ENCODE assay signal across 9 cellular contexts in the genomic region with DNA sequence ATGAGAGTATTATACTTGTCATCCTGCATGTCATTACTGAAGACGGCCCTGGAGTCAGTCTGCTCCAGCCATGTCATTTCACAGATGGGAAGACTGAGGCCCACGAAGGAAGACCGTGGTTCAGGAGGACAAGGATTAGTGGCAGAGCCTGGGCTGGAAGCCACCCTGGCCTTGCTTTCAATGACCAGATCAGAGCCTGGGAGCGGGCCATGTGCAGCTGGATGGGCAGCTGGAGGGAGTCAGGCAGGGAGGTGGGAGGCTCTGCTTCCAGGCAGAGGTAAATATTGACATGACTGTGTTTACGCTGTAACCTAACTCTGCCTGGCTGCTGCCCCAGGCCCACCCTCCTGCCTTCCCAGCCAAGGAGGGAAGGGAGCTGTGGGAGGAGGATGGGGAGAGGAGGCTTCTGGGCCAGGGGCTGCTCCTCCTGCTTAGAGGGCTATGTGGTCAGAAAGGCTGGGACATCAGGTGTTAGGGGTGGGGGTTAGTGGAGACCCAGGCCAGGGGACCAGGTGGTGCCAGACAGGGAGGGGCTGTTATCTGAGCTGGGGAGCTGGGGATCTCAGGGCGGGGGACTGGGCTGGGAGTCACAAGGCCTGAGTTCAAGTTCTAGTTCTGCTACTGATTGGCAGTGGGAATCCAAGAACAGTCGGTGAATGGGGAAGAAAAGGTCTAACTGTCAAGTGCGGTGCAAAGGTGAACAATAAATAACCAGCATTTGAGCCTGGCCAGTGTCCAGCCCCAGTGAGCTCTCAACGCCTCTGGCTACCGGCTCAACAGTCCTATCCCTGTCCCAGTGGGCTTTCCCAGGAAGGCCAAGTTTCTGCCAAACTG. TPM values are rescaled to one million over a fixed set of nuclear protein-coding genes. Genes with fewer than 3 reads are reported as not detected.
DNase-seq lines count a peak whose midpoint lies in the region; ATAC-seq and TF ChIP-seq lines count a peak whose summit lies in the region.
"Had no signal": no experiment of that assay in that cellular context is flagged by ENCODE, and none has a peak within 500 bp of the region (broad histone marks: within the 10 kb centered on the region; RNA-seq: fewer than 3 reads in every experiment).

No MANE protein-coding gene starts in this region.

- H3K4me2 ChIP-seq in hepatocyte: peak overlapping the region; percentile 56
- H3K4me2 ChIP-seq: KMS-11 had no signal

- H3K36me3 Mint-ChIP-seq in activated CD4-positive, alpha-beta T cell treated with anti-CD3 and anti-CD28 coated beads, Interleukin-2, amount 10 ng/mL, durations not matched to agents 24 days and 14 days (ENCODE audit: low read depth): peaks cover 30% of the 10 kb centered on the region

- ATAC-seq in thoracic aorta (ENCODE audit: insufficient number of reproducible peaks, low FRiP score, low read depth): no peak
- ATAC-seq in HG03139 (IDR thresholded peaks at IDR 0.05; ENCODE audit: unreplicated experiment): no peak

- no peak for TF ChIP-seq CTCF in hepatocyte (IDR thresholded peaks at IDR 0.05; ENCODE audit: poor library complexity)
- TF ChIP-seq CTCF in thoracic aorta (IDR thresholded peaks at IDR 0.05): no peak

- H3K9me3 ChIP-seq in SK-N-MC (ENCODE audit: low read depth, low read length) (no peaks in the 10 kb centered on the region), hepatocyte (ENCODE audit: low read depth) (no peaks in the 10 kb centered on the region), thoracic aorta (no peaks in the 10 kb centered on the region)

- no peak overlapping the region for H2AFZ ChIP-seq in hepatocyte

- H3K4me3 ChIP-seq in SK-N-MC (no peak overlapping the region), hepatocyte (no peak overlapping the region), thoracic aorta (no peak overlapping the region)

- H3K27me3 ChIP-seq in hepatocyte: no peaks in the 10 kb centered on the region
- no peaks in the 10 kb centered on the region for H3K27me3 ChIP-seq in thoracic aorta (replicated peaks; ENCODE audit: insufficient read depth)

- no peak overlapping the region for H3K9ac ChIP-seq in SK-N-MC (ENCODE audit: insufficient read length)
- H3K9ac ChIP-seq: KMS-11 had no signal

- H3K27me3 Mint-ChIP-seq in activated CD4-positive, alpha-beta T cell treated with anti-CD3 and anti-CD28 coated beads, Interleukin-2, amount 10 ng/mL, durations not matched to agents 24 days and 14 days: no peaks in the 10 kb centered on the region

- H3K36me3 ChIP-seq in SK-N-MC (ENCODE audit: insufficient read depth, low read length): no peaks in the 10 kb centered on the region
- H3K36me3 ChIP-seq in hepatocyte (replicated peaks; ENCODE audit: insufficient read depth, low read depth): no peaks in the 10 kb centered on the region
- no peaks in the 10 kb centered on the region for H3K36me3 ChIP-seq in thoracic aorta

- intact Hi-C loops in activated CD4-positive, alpha-beta T cell treated with anti-CD3 and anti-CD28 coated beads, Interleukin-2, amount 10 ng/mL, durations not matched to agents 24 days and 14 days (cut with micrococcal nuclease): no loop called here

- no peaks in the 10 kb centered on the region for H3K9me2 ChIP-seq in hepatocyte (replicated peaks; ENCODE audit: insufficient read depth)

- H3K9me3 Mint-ChIP-seq in activated CD4-positive, alpha-beta T cell treated with anti-CD3 and anti-CD28 coated beads, Interleukin-2, amount 10 ng/mL, durations not matched to agents 24 days and 14 days: no peaks in the 10 kb centered on the region

- H3K27ac Mint-ChIP-seq in activated CD4-positive, alpha-beta T cell treated with anti-CD3 and anti-CD28 coated beads, Interleukin-2, amount 10 ng/mL, durations not matched to agents 24 days and 14 days: peak overlapping the region; percentile 68

- H3K27ac ChIP-seq in SK-N-MC (0 out of 2 replicates have a peak overlapping the region, but pooled peaks have one; percentile 6), hepatocyte (peak overlapping the region; percentile 65), thoracic aorta (peak overlapping the region; percentile 91 to 92)
- H3K27ac ChIP-seq: KMS-11 had no signal

- no peak overlapping the region for H3K4me3 Mint-ChIP-seq in activated CD4-positive, alpha-beta T cell treated with anti-CD3 and anti-CD28 coated beads, Interleukin-2, amount 10 ng/mL, durations not matched to agents 24 days and 14 days

- H3K4me1 ChIP-seq in hepatocyte (ENCODE audit: insufficient read depth) (peaks cover 98% of the 10 kb centered on the region), thoracic aorta (ENCODE audit: control insufficient read depth in 1 of 2, low read depth in 2 of 2) (peaks cover 71 to 96% of the 10 kb centered on the region in 2 donors)

- H3K79me2 ChIP-seq in hepatocyte: peaks cover 97% of the 10 kb centered on the region

- H4K20me1 ChIP-seq in hepatocyte (ENCODE audit: insufficient read depth, poor library complexity, severe bottlenecking): peaks cover 30% of the 10 kb centered on the region

- DNase-seq in activated CD4-positive, alpha-beta T cell treated with anti-CD3 and anti-CD28 coated beads, Interleukin-2, amount 10 ng/mL, durations not matched to agents 24 days and 14 days: no peak
- no peak for DNase-seq in activated CD4-positive, alpha-beta T cell treated with anti-CD3 and anti-CD28 coated beads, Interleukin-2, amount 50 U/mL, for 4 hours
- DNase-seq in SK-N-MC (ENCODE audit: low read depth, low spot score) (no peak), hepatocyte (ENCODE audit: low spot score) (peak; percentile 83), thoracic aorta (ENCODE audit: low spot score) (no peak), DMS114 treated with DMSO at 0.1 percent for 48 hours (lab: John Stamatoyannopoulos, UW; ENCODE audit: unreplicated experiment) (no peak)
- DNase-seq in activated CD4-positive, CD25-positive, alpha-beta regulatory T cell (lab: John Stamatoyannopoulos, UW): no peak

- H3K4me1 Mint-ChIP-seq in activated CD4-positive, alpha-beta T cell treated with anti-CD3 and anti-CD28 coated beads, Interleukin-2, amount 10 ng/mL, durations not matched to agents 24 days and 14 days: peaks cover 89% of the 10 kb centered on the region

- WGBS in hepatocyte (ENCODE audit: low lambda C conversion rate, missing lambda C conversion rate): 38% methylated on average over 7 of the region's 10 CpGs

RNA-seq across cellular contexts. Expression of a gene that starts 48.5 kb away (rescaled TPM):
- 133 and 134 TPM in 2 replicates for total RNA-seq in activated CD4-positive, alpha-beta T cell treated with anti-CD3 and anti-CD28 coated beads, Interleukin-2, amount 10 ng/mL, durations not matched to agents 24 days and 14 days
- total RNA-seq in hepatocyte (35.1 and 60.8 TPM in 2 replicates), thoracic aorta (100 to 1,000 TPM; 103 to 124 TPM)
- 84.4 and 90.6 TPM in 2 replicates for polyA plus RNA-seq in hepatocyte

Comparison
In these comparisons a context has a peak if more than half of its experiments do, and no peak if none do; other contexts are left out.
1. H3K27ac ChIP-seq: peak in every context shown above with its lines; median percentile 92 in thoracic aorta; 65 in hepatocyte; 6 in SK-N-MC.